ENCODE assay signal across 7 cellular contexts in the genomic region with DNA sequence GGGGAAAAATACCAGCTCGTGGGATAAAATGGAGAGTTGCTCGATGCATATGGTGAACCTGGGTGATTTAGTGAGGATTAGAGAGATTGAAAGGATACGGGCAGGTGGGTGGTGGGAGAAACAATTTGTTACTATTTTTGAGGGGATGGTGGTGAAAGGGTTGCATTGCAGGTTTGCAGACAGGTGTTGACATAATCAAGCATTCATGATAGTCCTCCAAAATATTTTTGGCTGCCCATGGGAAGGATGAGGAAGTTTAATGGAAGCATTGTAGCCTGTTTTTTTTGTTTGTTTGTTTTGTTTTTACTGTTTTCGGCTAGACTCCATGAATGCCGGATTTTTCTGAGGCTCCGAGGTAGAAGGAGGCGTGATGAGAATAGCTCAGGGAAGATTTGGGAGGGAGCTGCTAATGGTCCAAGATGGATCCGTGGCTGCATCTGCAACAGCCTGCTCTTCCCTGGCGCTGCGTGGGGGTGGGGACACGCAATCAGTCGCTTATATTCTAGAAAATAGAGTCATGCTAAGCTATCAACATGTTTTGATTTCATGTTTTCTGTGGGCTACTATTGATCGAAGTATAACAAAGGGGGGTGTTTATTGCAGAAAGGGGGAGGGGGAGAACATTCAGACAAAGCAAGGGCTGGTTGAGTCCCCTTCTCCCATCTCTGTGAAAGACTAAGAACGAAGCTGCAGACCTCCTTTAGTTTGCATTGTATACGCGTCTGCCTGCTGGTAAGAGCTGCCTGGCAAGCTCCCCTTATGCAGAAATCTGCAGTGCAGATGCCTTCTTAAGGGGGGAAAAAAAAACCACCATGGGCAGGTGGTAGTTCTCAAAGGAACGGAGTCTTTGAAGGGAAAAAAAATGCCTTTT. TPM values are rescaled to one million over a fixed set of nuclear protein-coding genes. Genes with fewer than 3 reads are reported as not detected.
DNase-seq lines count a peak whose midpoint lies in the region; ATAC-seq and TF ChIP-seq lines count a peak whose summit lies in the region.

No MANE protein-coding gene starts in this region.

- peaks cover 5% of the 10 kb centered on the region for H3K4me1 ChIP-seq in colonic mucosa

- no peaks in the 10 kb centered on the region for H3K9me3 ChIP-seq in colonic mucosa

- H3K27me3 ChIP-seq in colonic mucosa = no peaks in the 10 kb centered on the region

- intact Hi-C loops in colonic mucosa (cut with DNase I) = no loop called here
- intact Hi-C loops in lower leg skin (cut with DNase I; ENCODE audit: low total_unique reads) = no loop called here

- peak overlapping the region; percentile 78 for H3K27ac Mint-ChIP-seq in stimulated activated naive CD8-positive, alpha-beta T cell treated with anti-CD3 and anti-CD28 coated beads, Interleukin-15, Interleukin-2, amounts not matched to agents 100 ng/mL and 50 ng/mL, for 24 hours

- peak overlapping the region; percentile 89 for H3K4me3 Mint-ChIP-seq in stimulated activated naive CD8-positive, alpha-beta T cell treated with anti-CD3 and anti-CD28 coated beads, Interleukin-15, Interleukin-2, amounts not matched to agents 100 ng/mL and 50 ng/mL, for 24 hours

- TF ChIP-seq POLR2A in lower leg skin (IDR thresholded peaks at IDR 0.05) = no peak

- TF ChIP-seq CTCF in GM12873 (IDR thresholded peaks at IDR 0.05; ENCODE audit: insufficient read depth, low read depth, low read length, missing control alignments) = peak; percentile 58
- TF ChIP-seq CTCF in colonic mucosa (IDR thresholded peaks at IDR 0.05) = no peak
- no peak for TF ChIP-seq CTCF in lower leg skin (IDR thresholded peaks at IDR 0.05)

- H3K4me1 Mint-ChIP-seq in stimulated activated naive CD8-positive, alpha-beta T cell treated with anti-CD3 and anti-CD28 coated beads, Interleukin-15, Interleukin-2, amounts not matched to agents 100 ng/mL and 50 ng/mL, for 24 hours (ENCODE audit: low read depth) = peaks cover 40% of the 10 kb centered on the region

- H3K4me3 ChIP-seq in colonic mucosa = peak overlapping the region; percentile 68
- peak overlapping the region; percentile 87 for H3K4me3 ChIP-seq in lower leg skin (ENCODE audit: low read depth, poor library complexity, severe bottlenecking)

- H3K36me3 Mint-ChIP-seq in stimulated activated naive CD8-positive, alpha-beta T cell treated with anti-CD3 and anti-CD28 coated beads, Interleukin-15, Interleukin-2, amounts not matched to agents 100 ng/mL and 50 ng/mL, for 24 hours (ENCODE audit: low read depth) = no peaks in the 10 kb centered on the region

- H3K36me3 ChIP-seq in colonic mucosa = no peaks in the 10 kb centered on the region

- peak overlapping the region; percentile 94 for H3K27ac ChIP-seq in colonic mucosa

- H3K9me3 Mint-ChIP-seq in stimulated activated naive CD8-positive, alpha-beta T cell treated with anti-CD3 and anti-CD28 coated beads, Interleukin-15, Interleukin-2, amounts not matched to agents 100 ng/mL and 50 ng/mL, for 24 hours = no peaks in the 10 kb centered on the region

- H3K9ac ChIP-seq in colonic mucosa (ENCODE audit: low read depth in 2 of 2, low read length in 2 of 2) = peak overlapping the region; percentile 88 to 90

- ATAC-seq in HG03378 (IDR thresholded peaks at IDR 0.05; ENCODE audit: unreplicated experiment) = peak; percentile 8
- ATAC-seq in HG02884 (IDR thresholded peaks at IDR 0.05; ENCODE audit: unreplicated experiment) = no peak

- 1 to 2% methylated on average over 17 of the region's 17 CpGs for WGBS in lower leg skin, 2 donors

- H3K27me3 Mint-ChIP-seq in stimulated activated naive CD8-positive, alpha-beta T cell treated with anti-CD3 and anti-CD28 coated beads, Interleukin-15, Interleukin-2, amounts not matched to agents 100 ng/mL and 50 ng/mL, for 24 hours = no peaks in the 10 kb centered on the region

- peak; percentile 27 for DNase-seq in RPMI7951 (ENCODE audit: low read depth)
- peak; percentile 70 for DNase-seq in colonic mucosa
- DNase-seq in lower leg skin (ENCODE audit: low spot score in 2 of 2) = peak in 1 of 2 donors; percentile 87

RNA-seq across cellular contexts. Expression of gene RTN3, which starts 1.0 kb away (rescaled TPM):
- total RNA-seq in RPMI7951 (2014; rRNA removed; shearing (Covaris generic)) = 109 and 114 TPM in 2 replicates
- total RNA-seq in colonic mucosa (100 to 1,000 TPM; 110 to 128 TPM), lower leg skin (100 to 1,000 TPM; 124 to 192 (median 148) TPM)

RNA-seq across cellular contexts. Expression of gene ATL3, which starts 11.1 kb away (rescaled TPM):
- 128 and 139 TPM in 2 replicates for total RNA-seq in RPMI7951 (2014; rRNA removed; shearing (Covaris generic))
- 10 to 100 TPM; 38.2 to 55.2 TPM for total RNA-seq in colonic mucosa
- 10 to 100 TPM; 64.9 to 97.2 (median 70.9) TPM for total RNA-seq in lower leg skin
